21 cellular contexts compared by ENCODE assay signal in genomic region chr11:26553182-26553581, GRCh38. TPM values are rescaled to one million over a fixed set of nuclear protein-coding genes. Genes with fewer than 3 reads are reported as not detected.
"Had no signal": no experiment of that assay in that cellular context is flagged by ENCODE, and none has a peak within 500 bp of the region (broad histone marks: within the 10 kb centered on the region; RNA-seq: fewer than 3 reads in every experiment).

No MANE protein-coding gene starts in this region.

- ATAC-seq: K562 had no signal

- H3K9me3 ChIP-seq: SJSA1 had no signal

- DNase-seq: Kasumi-1, MM.1S, NCI-H1092 treated with DMSO at 0.1 percent for 48 hours, NCI-H1436, NCI-H187, NCI-H2029, NCI-H2081 treated with DMSO at 0.1 percent for 48 hours, NCI-H2227 treated with DMSO at 0.1 percent for 48 hours, NCI-H524, NCI-H526 treated with DMSO at 0.1 percent for 48 hours, NCI-H748 treated with DMSO at 0.1 percent for 48 hours, Right ventricle myocardium superior, RPMI8226, SIG-M5 had no signal

- H3K27ac ChIP-seq: HL-60, KMS-11, SJSA1, SK-N-MC had no signal

- H3K4me1 ChIP-seq: SJSA1 had no signal

- H3K27me3 ChIP-seq: SJSA1 had no signal

- H3K9ac ChIP-seq: KMS-11 had no signal

- H3K4me2 ChIP-seq: KMS-11 had no signal

- H3K36me3 ChIP-seq: SJSA1 had no signal

- H3K4me3 ChIP-seq: K562, SJSA1, SK-N-MC had no signal

RNA-seq across cellular contexts. Expression of gene MUC15, which starts 18.9 kb away (rescaled TPM):
- total RNA-seq: NCI-H460, Right ventricle myocardium superior, SJSA1 had no signal
- polyA plus RNA-seq: IgD-negative memory B cell had no signal
